ENCODE assay signal across 9 cellular contexts in genomic region chr16:11613381-11614303, GRCh38. TPM values are rescaled to one million over a fixed set of nuclear protein-coding genes. Genes with fewer than 3 reads are reported as not detected.
DNase-seq lines count a peak whose midpoint lies in the region; ATAC-seq and TF ChIP-seq lines count a peak whose summit lies in the region.
"Had no signal": no experiment of that assay in that cellular context is flagged by ENCODE, and none has a peak within 500 bp of the region (broad histone marks: within the 10 kb centered on the region; RNA-seq: fewer than 3 reads in every experiment).

No MANE protein-coding gene starts in this region.

- peak overlapping the region in 7 of 8 donors; percentile 43 to 94 (median 76) for H3K27ac Mint-ChIP-seq in CD8-positive, alpha-beta memory T cell
- no peak overlapping the region for H3K27ac Mint-ChIP-seq in WTC11
- H3K27ac Mint-ChIP-seq in endothelial cell (ENCODE audit: unreplicated experiment), result no peak overlapping the region

- no peak overlapping the region for H3K18ac ChIP-seq in mesendoderm (ENCODE audit: low read length)

- H3K27ac ChIP-seq in CD8-positive, alpha-beta memory T cell (ENCODE audit: low read depth, low read length), result peak overlapping the region; percentile 13
- no peak overlapping the region for H3K27ac ChIP-seq in mesendoderm (ENCODE audit: low read depth, low read length)

- no peak for TF ChIP-seq POLR2A in lower leg skin (IDR thresholded peaks at IDR 0.05)

- H4K8ac ChIP-seq in mesendoderm (ENCODE audit: low read depth, low read length), result no peak overlapping the region

- H3K36me3 Mint-ChIP-seq in CD8-positive, alpha-beta memory T cell, result no peaks in the 10 kb centered on the region
- H3K36me3 Mint-ChIP-seq in WTC11 (no peaks in the 10 kb centered on the region), endothelial cell (ENCODE audit: low read depth, unreplicated experiment) (no peaks in the 10 kb centered on the region)

- no peak overlapping the region for H3K4me3 ChIP-seq in CD8-positive, alpha-beta memory T cell (ENCODE audit: low read length)
- H3K4me3 ChIP-seq in lower leg skin (ENCODE audit: low read depth, poor library complexity, severe bottlenecking) (no peak overlapping the region), mesendoderm (ENCODE audit: low read length) (no peak overlapping the region)

- no peaks in the 10 kb centered on the region for H3K9me3 ChIP-seq in CD8-positive, alpha-beta memory T cell (ENCODE audit: low read length)

- intact Hi-C loops in lower leg skin (cut with DNase I; ENCODE audit: low total_unique reads), result no loop called here

- H3K23ac ChIP-seq in mesendoderm (ENCODE audit: low read length), result no peak overlapping the region

- H2BK5ac ChIP-seq in mesendoderm (ENCODE audit: low read length), result no peak overlapping the region

- H3K56ac ChIP-seq in mesendoderm (ENCODE audit: low read length), result no peak overlapping the region

- H3K79me1 ChIP-seq in mesendoderm (ENCODE audit: low read length), result no peaks in the 10 kb centered on the region

- H3K4me3 Mint-ChIP-seq in CD8-positive, alpha-beta memory T cell, result peak overlapping the region in 5 of 7 donors; percentile 45 to 78 (median 55)
- H3K4me3 Mint-ChIP-seq in WTC11 (no peak overlapping the region), endothelial cell (ENCODE audit: unreplicated experiment) (no peak overlapping the region)
- H3K4me3 Mint-ChIP-seq: nephron had no signal

- H3K9ac ChIP-seq in mesendoderm (ENCODE audit: low read length), result no peak overlapping the region

- H3K4me2 ChIP-seq in mesendoderm (ENCODE audit: low read length), result no peak overlapping the region

- no peak overlapping the region for H4K5ac ChIP-seq in mesendoderm (ENCODE audit: low read length)

- no peak overlapping the region for H2BK120ac ChIP-seq in mesendoderm (ENCODE audit: low read depth, low read length)

- peaks cover 0 to 2% of the 10 kb centered on the region in 2 donors for H3K27me3 Mint-ChIP-seq in CD8-positive, alpha-beta memory T cell
- H3K27me3 Mint-ChIP-seq in WTC11 (ENCODE audit: low read depth) (peaks cover 75% of the 10 kb centered on the region), endothelial cell (ENCODE audit: unreplicated experiment) (peaks cover 7% of the 10 kb centered on the region)

- H3K27me3 ChIP-seq in CD8-positive, alpha-beta memory T cell (ENCODE audit: insufficient read depth, low read length, poor library complexity, severe bottlenecking), result no peaks in the 10 kb centered on the region
- no peaks in the 10 kb centered on the region for H3K27me3 ChIP-seq in mesendoderm (ENCODE audit: insufficient read depth, low read length, poor library complexity)

- ATAC-seq in HG03095 (IDR thresholded peaks at IDR 0.05; ENCODE audit: unreplicated experiment) (peak; percentile 51), WTC11 (no peak)

- H3K36me3 ChIP-seq in CD8-positive, alpha-beta memory T cell (ENCODE audit: insufficient read depth, low read length), result no peaks in the 10 kb centered on the region
- no peaks in the 10 kb centered on the region for H3K36me3 ChIP-seq in mesendoderm (ENCODE audit: control insufficient read depth, insufficient read depth, low read length)

- peaks cover 34% of the 10 kb centered on the region for H3K4me1 ChIP-seq in CD8-positive, alpha-beta memory T cell (ENCODE audit: insufficient read depth, low read length)
- peaks cover 4% of the 10 kb centered on the region for H3K4me1 ChIP-seq in mesendoderm (ENCODE audit: control insufficient read depth, low read depth, low read length)

- TF ChIP-seq CTCF in WTC11 (IDR thresholded peaks at IDR 0.05) (no peak), lower leg skin (IDR thresholded peaks at IDR 0.05) (no peak), endothelial cell (IDR thresholded peaks at IDR 0.05; ENCODE audit: unreplicated experiment) (no peak)

- no peak overlapping the region for H2BK15ac ChIP-seq in mesendoderm (replicated peaks; ENCODE audit: low read depth)

- peak in 3 of 5 donors; percentile 6 to 10 (median 9) for DNase-seq in CD8-positive, alpha-beta memory T cell
- no peak for DNase-seq in WTC11 (ENCODE audit: low spot score)
- DNase-seq in lower leg skin (ENCODE audit: low spot score in 2 of 2), result peak; percentile 72 to 93
- no peak for DNase-seq in mesendoderm
- no peak for DNase-seq in endothelial cell (ENCODE audit: low spot score)
- DNase-seq in COLO668 (lab: John Stamatoyannopoulos, UW; ENCODE audit: unreplicated experiment), result no peak
- no peak for DNase-seq in stimulated activated CD4-positive, alpha-beta T cell treated with anti-CD3 and anti-CD28 coated beads, Interleukin-4, amount 100 ng/mL, for 4 hours

- CTCF ChIA-PET in CD8-positive, alpha-beta memory T cell (lab: Charles Lee), result no interaction called here
- CTCF ChIA-PET in WTC11 (lab: Charles Lee), result interaction anchor here (1.1 kb wide), 1 partner anchor 82 kb away, joined by 4 read pairs; no protein-coding TSS in a partner anchor

- H3K4me1 Mint-ChIP-seq in CD8-positive, alpha-beta memory T cell, result peaks cover 30 to 42% (median 31%) of the 10 kb centered on the region in 3 donors
- peaks cover 36% of the 10 kb centered on the region for H3K4me1 Mint-ChIP-seq in WTC11
- no peaks in the 10 kb centered on the region for H3K4me1 Mint-ChIP-seq in endothelial cell (ENCODE audit: unreplicated experiment)

- WGBS in lower leg skin, 2 donors, result 68 to 73% methylated on average over 19 to 20 of the region's 20 CpGs
- no CpG with 5 or more reads among the region's 20 CpGs for WGBS in mesendoderm (ENCODE audit: extremely low coverage, insufficient coverage, low lambda C conversion rate)

- no peaks in the 10 kb centered on the region for H3K9me3 Mint-ChIP-seq in CD8-positive, alpha-beta memory T cell
- H3K9me3 Mint-ChIP-seq in WTC11 (no peaks in the 10 kb centered on the region), endothelial cell (ENCODE audit: unreplicated experiment) (no peaks in the 10 kb centered on the region)
- H3K9me3 Mint-ChIP-seq: nephron had no signal

- no peak overlapping the region for H2AK5ac ChIP-seq in mesendoderm (ENCODE audit: low read length)

- no peaks in the 10 kb centered on the region for H3K79me2 ChIP-seq in mesendoderm (ENCODE audit: control insufficient read depth, insufficient read depth, low read length)

- POLR2A ChIA-PET in CD8-positive, alpha-beta memory T cell (lab: Charles Lee), result interaction anchor here (0.7 kb wide), 1 partner anchor 50 kb away, joined by 3 read pairs; no protein-coding TSS in a partner anchor
- POLR2A ChIA-PET in WTC11 (lab: Charles Lee), result interaction anchor here (2.2 kb wide), 1 partner anchor 23 kb away, joined by 7 read pairs; no protein-coding TSS in a partner anchor

- no peak overlapping the region for H3K4ac ChIP-seq in mesendoderm (ENCODE audit: low read depth, low read length)

TF ChIP-seq in WTC11, 78 proteins besides CTCF, POLR2A, EP300 and RAD21:
- TF ChIP-seq MAX (CRISPR knock-in tag; IDR thresholded peaks at IDR 0.05) (no peak), ZSCAN18 (CRISPR knock-in tag; IDR thresholded peaks at IDR 0.05) (no peak), GABPB1 (CRISPR knock-in tag; IDR thresholded peaks at IDR 0.05) (peak; percentile 82), TCF7 (CRISPR knock-in tag; IDR thresholded peaks at IDR 0.05; ENCODE audit: low read depth) (no peak)
- TF ChIP-seq, protein P1, sequence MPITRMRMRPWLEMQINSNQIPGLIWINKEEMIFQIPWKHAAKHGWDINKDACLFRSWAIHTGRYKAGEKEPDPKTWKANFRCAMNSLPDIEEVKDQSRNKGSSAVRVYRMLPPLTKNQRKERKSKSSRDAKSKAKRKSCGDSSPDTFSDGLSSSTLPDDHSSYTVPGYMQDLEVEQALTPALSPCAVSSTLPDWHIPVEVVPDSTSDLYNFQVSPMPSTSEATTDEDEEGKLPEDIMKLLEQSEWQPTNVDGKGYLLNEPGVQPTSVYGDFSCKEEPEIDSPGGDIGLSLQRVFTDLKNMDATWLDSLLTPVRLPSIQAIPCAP (CRISPR knock-in tag; IDR thresholded peaks at IDR 0.05), result no peak

RNA-seq across cellular contexts. Expression of gene LITAF, which starts 26.9 kb away (rescaled TPM):
- 100 to 1,000 TPM; 199 to 201 TPM for total RNA-seq in CD8-positive, alpha-beta memory T cell
- polyA plus RNA-seq in CD8-positive, alpha-beta memory T cell, result 629 TPM
- 72.4 to 77.7 TPM (median 73.0 TPM) in 3 replicates for total RNA-seq in WTC11 (2021)
- total RNA-seq in lower leg skin, result 10 to 100 TPM; 54.9 to 84.2 (median 67.7) TPM
- polyA plus RNA-seq in mesendoderm (2013, experiment 1 of 2), result 69.9 TPM
- polyA plus RNA-seq in mesendoderm (2013, experiment 2 of 2), result 73.4 TPM
- total RNA-seq in endothelial cell (ENCODE audit: unreplicated experiment), result 70.9 TPM

RNA-seq across cellular contexts. Expression of gene SNN, which starts 54.6 kb away (rescaled TPM):
- 1 to 10 TPM; 5.8 to 6.0 TPM for total RNA-seq in CD8-positive, alpha-beta memory T cell
- 10.6 TPM for polyA plus RNA-seq in CD8-positive, alpha-beta memory T cell
- total RNA-seq in WTC11 (2021) (54.2 to 65.2 TPM (median 56.2 TPM) in 3 replicates), lower leg skin (10 to 100 TPM; 15.4 to 30.2 (median 20.6) TPM), endothelial cell (ENCODE audit: unreplicated experiment) (163 TPM)
- polyA plus RNA-seq in mesendoderm (2013, experiment 1 of 2), result 30.3 TPM
- polyA plus RNA-seq in mesendoderm (2013, experiment 2 of 2), result 30.0 TPM

Comparison
In these comparisons a context has a peak if more than half of its experiments do, and no peak if none do; other contexts are left out.
1. DNase-seq: peak in CD8-positive, alpha-beta memory T cell (3 of 5) and lower leg skin (2 of 2); none in WTC11 (single experiment), mesendoderm (single experiment), endothelial cell (single experiment), COLO668 (single experiment) and stimulated activated CD4-positive, alpha-beta T cell treated with anti-CD3 and anti-CD28 coated beads, Interleukin-4, amount 100 ng/mL, for 4 hours (0 of 2).
2. H3K27ac Mint-ChIP-seq: peak in CD8-positive, alpha-beta memory T cell (7 of 8); none in WTC11 (single experiment) and endothelial cell (single experiment).
3. H3K4me3 Mint-ChIP-seq: peak in CD8-positive, alpha-beta memory T cell (5 of 7); none in WTC11 (single experiment) and endothelial cell (single experiment).